ENCODE assay signal across 8 cellular contexts in the genomic region with DNA sequence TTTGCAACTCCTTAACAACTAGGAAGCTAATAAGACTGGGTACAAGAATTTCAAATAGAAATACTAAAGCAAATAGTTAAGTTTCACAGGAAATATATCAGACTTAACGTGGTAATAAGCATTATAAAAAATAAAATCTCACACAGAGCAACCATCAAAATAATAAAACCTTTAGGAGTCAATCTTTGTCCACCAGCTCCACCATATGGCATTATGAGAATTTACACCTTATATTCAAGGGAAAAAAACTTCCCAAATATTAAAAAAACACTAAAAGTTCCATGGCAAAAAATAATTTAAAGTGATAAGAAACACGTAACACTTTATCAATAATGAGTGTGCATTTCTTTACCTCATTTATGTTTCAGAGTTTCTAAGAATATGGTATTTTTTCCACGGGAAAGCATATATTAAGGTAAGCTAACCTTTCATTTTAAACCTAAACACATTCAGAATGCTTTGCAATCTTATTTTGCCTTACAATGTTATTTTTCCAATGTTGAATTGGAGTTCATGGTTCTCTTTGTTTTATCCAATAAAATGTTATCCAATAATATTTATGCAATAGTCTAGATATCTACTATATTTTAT.
DNase-seq lines count a peak whose midpoint lies in the region; ATAC-seq and TF ChIP-seq lines count a peak whose summit lies in the region.

No MANE protein-coding gene starts in this region.

- peaks cover 3% of the 10 kb centered on the region for H3K9me3 Mint-ChIP-seq in activated naive CD8-positive, alpha-beta T cell treated with anti-CD3 and anti-CD28 coated beads for 36 hours
- H3K9me3 Mint-ChIP-seq in CD8-positive, alpha-beta T cell, result no peaks in the 10 kb centered on the region

- H3K36me3 Mint-ChIP-seq in activated naive CD8-positive, alpha-beta T cell treated with anti-CD3 and anti-CD28 coated beads for 36 hours, result no peaks in the 10 kb centered on the region
- H3K36me3 Mint-ChIP-seq in CD8-positive, alpha-beta T cell, result no peaks in the 10 kb centered on the region

- POLR2A ChIA-PET in CD8-positive, alpha-beta T cell (lab: Charles Lee), result no interaction called here

- CTCF ChIA-PET in CD8-positive, alpha-beta T cell (lab: Charles Lee), result interaction anchor here (1.4 kb wide), 1 partner anchor 1119 kb away, joined by 4 read pairs; no protein-coding TSS in a partner anchor

- peaks cover 8% of the 10 kb centered on the region for H3K27me3 Mint-ChIP-seq in activated naive CD8-positive, alpha-beta T cell treated with anti-CD3 and anti-CD28 coated beads for 36 hours
- peaks cover 1% of the 10 kb centered on the region for H3K27me3 Mint-ChIP-seq in CD8-positive, alpha-beta T cell (ENCODE audit: low read depth)

- TF ChIP-seq CTCF in liver (IDR thresholded peaks at IDR 0.05; ENCODE audit: low read depth, low read length, missing input control) (peak; percentile 17), brain microvascular endothelial cell (IDR thresholded peaks at IDR 0.05; ENCODE audit: low read depth, low read length, missing control alignments) (no peak)
- no peak for TF ChIP-seq CTCF in CD8-positive, alpha-beta T cell (IDR thresholded peaks at IDR 0.05)

- H3K27me3 ChIP-seq in adipocyte (replicated peaks; ENCODE audit: control insufficient read depth, insufficient read depth, low read length) (no peaks in the 10 kb centered on the region), liver (ENCODE audit: control insufficient read depth in 4 of 4, insufficient read depth in 4 of 4, low read length in 3 of 4) (peaks cover 0 to 7% (median 0%) of the 10 kb centered on the region in 4 donors), brain microvascular endothelial cell (replicated peaks) (no peaks in the 10 kb centered on the region)
- H3K27me3 ChIP-seq in CD8-positive, alpha-beta T cell (ENCODE audit: insufficient read depth, low read length), result no peaks in the 10 kb centered on the region

- intact Hi-C loops in CD8-positive, alpha-beta T cell (cut with DNase I, micrococcal nuclease), result no loop called here

- H3K27ac ChIP-seq in liver (ENCODE audit: low read depth in 1 of 2, low read length in 2 of 2) (no peak overlapping the region), brain microvascular endothelial cell (no peak overlapping the region)
- no peak overlapping the region for H3K27ac ChIP-seq in CD8-positive, alpha-beta T cell (ENCODE audit: low read depth, low read length)

- H3K27ac Mint-ChIP-seq in activated naive CD8-positive, alpha-beta T cell treated with anti-CD3 and anti-CD28 coated beads for 36 hours, result no peak overlapping the region
- H3K27ac Mint-ChIP-seq in CD8-positive, alpha-beta T cell, result no peak overlapping the region

- in situ Hi-C loops in brain microvascular endothelial cell (cut with HindIII; ENCODE audit: low pct_ligation_motif_present, low sequenced_read_pairs), result no loop called here

- H3K4me1 ChIP-seq in adipocyte (ENCODE audit: control insufficient read depth, insufficient read depth, low read length), result no peaks in the 10 kb centered on the region
- no peaks in the 10 kb centered on the region for H3K4me1 ChIP-seq in liver (ENCODE audit: control insufficient read depth in 4 of 4, insufficient read depth in 4 of 4, low read length in 3 of 4)
- no peaks in the 10 kb centered on the region for H3K4me1 ChIP-seq in CD8-positive, alpha-beta T cell (ENCODE audit: insufficient read depth, low read length)

- H3K4me3 ChIP-seq in Jurkat, Clone E6-1 (ENCODE audit: low read length), result no peak overlapping the region
- H3K4me3 ChIP-seq in adipocyte (ENCODE audit: low read length), result no peak overlapping the region
- no peak overlapping the region for H3K4me3 ChIP-seq in liver (ENCODE audit: low read depth in 1 of 3, low read length in 3 of 3)
- no peak overlapping the region for H3K4me3 ChIP-seq in brain microvascular endothelial cell (ENCODE audit: low read depth, low read length)
- no peak overlapping the region for H3K4me3 ChIP-seq in CD8-positive, alpha-beta T cell (ENCODE audit: low read depth, low read length)

- WGBS in liver, result 39% methylated on average over 3 of the region's 3 CpGs

- H3K4me3 Mint-ChIP-seq in activated naive CD8-positive, alpha-beta T cell treated with anti-CD3 and anti-CD28 coated beads for 36 hours, result no peak overlapping the region
- H3K4me3 Mint-ChIP-seq in CD8-positive, alpha-beta T cell, result no peak overlapping the region

- ATAC-seq in CD8-positive, alpha-beta T cell, result no peak

- H3K9me3 ChIP-seq in adipocyte (ENCODE audit: control insufficient read depth, low read length) (peaks cover 4% of the 10 kb centered on the region), liver (ENCODE audit: control insufficient read depth in 4 of 4, low read length in 3 of 4) (peaks cover 0 to 3% (median 3%) of the 10 kb centered on the region in 4 donors)
- no peaks in the 10 kb centered on the region for H3K9me3 ChIP-seq in CD8-positive, alpha-beta T cell (ENCODE audit: low read length)

- no peaks in the 10 kb centered on the region for H3K4me1 Mint-ChIP-seq in activated naive CD8-positive, alpha-beta T cell treated with anti-CD3 and anti-CD28 coated beads for 36 hours
- no peaks in the 10 kb centered on the region for H3K4me1 Mint-ChIP-seq in CD8-positive, alpha-beta T cell (ENCODE audit: low read depth)

- TF ChIP-seq RAD21 in liver (IDR thresholded peaks at IDR 0.05), result peak; percentile 59 to 65

- no peak overlapping the region for H3K9ac ChIP-seq in adipocyte (ENCODE audit: low read length)
- H3K9ac ChIP-seq in liver (ENCODE audit: low read depth in 1 of 2, low read length in 2 of 2), result no peak overlapping the region

- H3K36me3 ChIP-seq in adipocyte (ENCODE audit: control insufficient read depth, insufficient read depth, low read length, severe bottlenecking) (no peaks in the 10 kb centered on the region), liver (ENCODE audit: control insufficient read depth in 4 of 4, insufficient read depth in 3 of 4, low read depth in 1 of 4, low read length in 3 of 4) (no peaks in the 10 kb centered on the region), brain microvascular endothelial cell (replicated peaks) (no peaks in the 10 kb centered on the region)
- no peaks in the 10 kb centered on the region for H3K36me3 ChIP-seq in CD8-positive, alpha-beta T cell (ENCODE audit: insufficient read depth, low read length)

- DNase-seq in COLO829 (ENCODE audit: low spot score), result peak; percentile 8
- DNase-seq in Jurkat, Clone E6-1 (ENCODE audit: low read depth, low spot score), result peak; percentile 6
- DNase-seq in adipocyte (ENCODE audit: low read depth), result peak; percentile 3
- DNase-seq in GF-D8 (lab: John Stamatoyannopoulos, UW), result no peak
- no peak for DNase-seq in activated naive CD8-positive, alpha-beta T cell treated with anti-CD3 and anti-CD28 coated beads for 36 hours
- DNase-seq in brain microvascular endothelial cell, result no peak
- DNase-seq in CD8-positive, alpha-beta T cell, result no peak

TF ChIP-seq in liver, 16 proteins besides CTCF, POLR2A, EP300 and RAD21:
- no peak for TF ChIP-seq GABPA (IDR thresholded peaks at IDR 0.05 in 1 of 2, conservative IDR thresholded peaks at IDR 0.05 in 1 of 2)
- TF ChIP-seq HNF4A (conservative IDR thresholded peaks at IDR 0.05), result no peak
- TF ChIP-seq, protein P1, sequence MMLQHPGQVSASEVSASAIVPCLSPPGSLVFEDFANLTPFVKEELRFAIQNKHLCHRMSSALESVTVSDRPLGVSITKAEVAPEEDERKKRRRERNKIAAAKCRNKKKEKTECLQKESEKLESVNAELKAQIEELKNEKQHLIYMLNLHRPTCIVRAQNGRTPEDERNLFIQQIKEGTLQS (IDR thresholded peaks at IDR 0.05), result no peak
- no peak for TF ChIP-seq FOXA1 (IDR thresholded peaks at IDR 0.05)

Comparison
In these comparisons a context has a peak if more than half of its experiments do, and no peak if none do; other contexts are left out.
1. DNase-seq: peak in COLO829 (single experiment), Jurkat, Clone E6-1 (single experiment) and adipocyte (single experiment); none in GF-D8 (single experiment), activated naive CD8-positive, alpha-beta T cell treated with anti-CD3 and anti-CD28 coated beads for 36 hours (single experiment), brain microvascular endothelial cell (single experiment) and CD8-positive, alpha-beta T cell (0 of 7).